In genomic region chr9:121075251-121076036, GRCh38 we compare ENCODE assay signal across 8 cellular contexts. TPM values are rescaled to one million over a fixed set of nuclear protein-coding genes. Genes with fewer than 3 reads are reported as not detected.
DNase-seq lines count a peak whose midpoint lies in the region; ATAC-seq and TF ChIP-seq lines count a peak whose summit lies in the region.

No MANE protein-coding gene starts in this region.

- H3K4me1 Mint-ChIP-seq in central memory CD8-positive, alpha-beta T cell: peaks cover 43% of the 10 kb centered on the region

- no peaks in the 10 kb centered on the region for H3K9me3 Mint-ChIP-seq in central memory CD8-positive, alpha-beta T cell

- peak overlapping the region; percentile 94 for H3K4me2 ChIP-seq in OCI-LY3 (ENCODE audit: low read length)

- peaks cover 34% of the 10 kb centered on the region for H3K36me3 Mint-ChIP-seq in central memory CD8-positive, alpha-beta T cell (ENCODE audit: insufficient read depth)

- no peak for TF ChIP-seq POLR2A in heart left ventricle (IDR thresholded peaks at IDR 0.05)

- H3K27ac ChIP-seq in heart left ventricle: peak overlapping the region; percentile 39 to 92 (median 85)
- peak overlapping the region; percentile 70 for H3K27ac ChIP-seq in OCI-LY3 (ENCODE audit: low read length)

- ATAC-seq in heart left ventricle (peak in 1 of 4 donors; percentile 5), Right ventricle myocardium superior (ENCODE audit: poor library complexity) (no peak), HG02798 (IDR thresholded peaks at IDR 0.05; ENCODE audit: poor library complexity, unreplicated experiment) (peak; percentile 1)
- ATAC-seq in central memory CD8-positive, alpha-beta T cell (replicated peaks; ENCODE audit: extremely low read depth, poor library complexity, severe bottlenecking): peak; percentile 40

- H3K27ac Mint-ChIP-seq in central memory CD8-positive, alpha-beta T cell (ENCODE audit: low read depth): peak overlapping the region; percentile 99

- no peaks in the 10 kb centered on the region for H3K27me3 ChIP-seq in heart left ventricle
- no peaks in the 10 kb centered on the region for H3K27me3 ChIP-seq in OCI-LY3 (ENCODE audit: low read depth, low read length)
- no peaks in the 10 kb centered on the region for H3K27me3 ChIP-seq in mononuclear cell (ENCODE audit: insufficient read depth, low read length)

- 6 to 8% (median 7%) methylated on average over 19 of the region's 19 CpGs for WGBS in heart left ventricle, 4 donors

- DNase-seq in heart left ventricle (no peak), Right ventricle myocardium superior (no peak), A172 (ENCODE audit: low spot score) (no peak)
- DNase-seq in central memory CD8-positive, alpha-beta T cell (ENCODE audit: low spot score in 2 of 2): peak in 1 of 2 donors; percentile 15
- DNase-seq in stimulated activated CD4-positive, alpha-beta T cell treated with anti-CD3 and anti-CD28 coated beads, Interleukin-2, amount 100 ng/mL, for 48 hours: no peak

- peaks cover 0 to 38% (median 14%) of the 10 kb centered on the region in 12 donors for H3K4me1 ChIP-seq in heart left ventricle
- peaks cover 41% of the 10 kb centered on the region for H3K4me1 ChIP-seq in OCI-LY3 (ENCODE audit: low read length)
- peaks cover 45% of the 10 kb centered on the region for H3K4me1 ChIP-seq in mononuclear cell (ENCODE audit: insufficient read depth, low read length)

- peak overlapping the region; percentile 93 for H3K9ac ChIP-seq in OCI-LY3 (ENCODE audit: low read length)

- intact Hi-C loops in heart left ventricle (cut with DNase I) (loop anchor here in 2 of 10 donors (2.0 to 5.0 kb wide), 2 partner anchors 45 to 47 kb away; no protein-coding TSS in a partner anchor), Right ventricle myocardium superior (cut with DNase I) (no loop called here)

- H3K27me3 Mint-ChIP-seq in central memory CD8-positive, alpha-beta T cell: no peaks in the 10 kb centered on the region

- H3K79me2 ChIP-seq in OCI-LY3 (ENCODE audit: low read length): peaks cover 60% of the 10 kb centered on the region

- H3K4me3 ChIP-seq in heart left ventricle (peak overlapping the region; percentile 48 to 91 (median 74)), OCI-LY3 (ENCODE audit: low read length) (peak overlapping the region; percentile 84), mononuclear cell (ENCODE audit: low read length) (peak overlapping the region; percentile 87)

- H3K4me3 Mint-ChIP-seq in central memory CD8-positive, alpha-beta T cell: peak overlapping the region; percentile 99

- no peak for TF ChIP-seq CTCF in heart left ventricle (IDR thresholded peaks at IDR 0.05)
- TF ChIP-seq CTCF in OCI-LY3 (IDR thresholded peaks at IDR 0.05; ENCODE audit: low read depth, low read length): peak; percentile 49

- H2AFZ ChIP-seq in OCI-LY3 (ENCODE audit: low read depth, low read length): peak overlapping the region; percentile 80

- H3K9me3 ChIP-seq in heart left ventricle (no peaks in the 10 kb centered on the region), OCI-LY3 (ENCODE audit: insufficient read depth, low read length) (peaks cover 3% of the 10 kb centered on the region; the same call in 1 of the 2 replicates), mononuclear cell (ENCODE audit: low read depth, low read length) (no peaks in the 10 kb centered on the region)

- H4K20me1 ChIP-seq in OCI-LY3 (ENCODE audit: insufficient read depth, low read length): 0 out of 2 replicates have a peak, but pooled peaks cover 4% of the 10 kb centered on the region

- H3K36me3 ChIP-seq in heart left ventricle (peaks cover 0 to 4% (median 2%) of the 10 kb centered on the region in 9 donors), OCI-LY3 (replicated peaks; ENCODE audit: low read depth, low read length) (peaks cover 4% of the 10 kb centered on the region)

RNA-seq across cellular contexts. Expression of gene CNTRL, which starts 0.7 kb away (rescaled TPM):
- total RNA-seq in heart left ventricle (10 to 100 TPM in 1 of 9 donors, 1 to 10 TPM in 8; 2.5 to 11.4 (median 4.1) TPM), Right ventricle myocardium superior (2.6 TPM), mononuclear cell (35.2 TPM)
- 1 to 10 TPM; 2.6 to 2.9 TPM for polyA plus RNA-seq in heart left ventricle
- total RNA-seq in A172 (2014; rRNA removed; shearing (Covaris generic)): 31.3 and 31.7 TPM in 2 replicates

RNA-seq across cellular contexts. Expression of gene C5, which starts 25.4 kb away (rescaled TPM):
- 1 to 10 TPM in 3 of 9 donors, under 1 TPM in 6; 0.32 to 1.8 (median 0.54) TPM for total RNA-seq in heart left ventricle
- polyA plus RNA-seq in heart left ventricle: under 1 TPM; 0.46 to 0.61 TPM
- total RNA-seq in Right ventricle myocardium superior: 1.0 TPM
- 1.8 TPM for total RNA-seq in mononuclear cell
- total RNA-seq in A172 (2014; rRNA removed; shearing (Covaris generic)): 6.3 and 11.5 TPM in 2 replicates
